Comparison of ENCODE assay signal across 16 cellular contexts in the genomic region with DNA sequence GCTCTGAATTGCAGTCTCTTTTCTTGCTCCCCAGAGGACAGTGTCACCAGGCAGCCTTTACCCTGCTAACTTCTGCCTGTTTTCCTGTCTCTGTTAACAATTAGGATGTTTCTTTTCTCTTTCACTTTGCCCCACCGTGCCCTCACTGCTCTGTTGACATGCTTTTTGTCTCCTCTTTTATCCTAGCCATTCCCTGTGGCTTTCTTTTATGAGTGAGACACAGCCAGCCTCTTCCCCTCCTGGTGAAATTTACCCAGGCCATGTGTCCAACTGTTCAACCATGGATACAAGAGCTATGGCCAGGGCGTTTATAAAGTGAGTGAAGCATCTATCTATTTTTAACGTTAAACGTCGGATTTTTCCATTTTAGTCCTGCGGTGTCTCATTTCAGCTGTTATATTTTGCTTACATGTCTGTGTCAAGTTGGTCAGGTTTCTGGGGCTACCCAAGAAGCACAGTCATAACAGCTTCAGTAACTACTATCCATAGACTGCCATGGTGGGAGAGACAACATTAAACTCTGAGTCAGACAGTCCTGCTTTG.
DNase-seq lines count a peak whose midpoint lies in the region; TF ChIP-seq lines count a peak whose summit lies in the region.
"Had no signal": no experiment of that assay in that cellular context is flagged by ENCODE, and none has a peak within 500 bp of the region (broad histone marks: within the 10 kb centered on the region; RNA-seq: fewer than 3 reads in every experiment).

No MANE protein-coding gene starts in this region.

- peaks cover 7% of the 10 kb centered on the region for H3K4me1 Mint-ChIP-seq in nephron
- H3K4me1 Mint-ChIP-seq: CD8-positive, alpha-beta memory T cell; IgD-negative memory B cell; stimulated activated naive CD8-positive, alpha-beta T cell treated with anti-CD3 and anti-CD28 coated beads, Interleukin-15, amount 100 ng/mL, for 72 hours had no signal

- in situ Hi-C loops in brain microvascular endothelial cell (cut with HindIII; ENCODE audit: low pct_ligation_motif_present, low sequenced_read_pairs) = no loop called here

- H3K4me1 ChIP-seq in MM.1S (ENCODE audit: low read length) = no peaks in the 10 kb centered on the region
- H3K4me1 ChIP-seq: colonic mucosa, pancreas had no signal

- no peak overlapping the region for H3K9ac ChIP-seq in MM.1S (ENCODE audit: low read length)

- peak overlapping the region in 2 of 3 experiments; percentile 42 to 59 for H3K27ac Mint-ChIP-seq in nephron
- H3K27ac Mint-ChIP-seq: activated CD8-positive, alpha-beta T cell treated with anti-CD3 and anti-CD28 coated beads for 36 hours; IgD-negative memory B cell; stimulated activated naive CD8-positive, alpha-beta T cell treated with anti-CD3 and anti-CD28 coated beads, Interleukin-15, amount 100 ng/mL, for 72 hours had no signal

- POLR2A ChIA-PET in RWPE1 (lab: Yijun Ruan, JAX; ENCODE audit: low non-redundant PET) = no interaction called here

- H3K4me3 ChIP-seq in MM.1S (ENCODE audit: low read length) (no peak overlapping the region; the same call in 1 of the 2 replicates), brain microvascular endothelial cell (ENCODE audit: low read depth, low read length) (no peak overlapping the region)
- H3K4me3 ChIP-seq: colonic mucosa, pancreas had no signal

- H3K27me3 ChIP-seq in MM.1S (replicated peaks; ENCODE audit: insufficient read depth, low read length) = no peaks in the 10 kb centered on the region
- H3K27me3 ChIP-seq in brain microvascular endothelial cell (replicated peaks) = no peaks in the 10 kb centered on the region
- H3K27me3 ChIP-seq: colonic mucosa, pancreas had no signal

- CTCF ChIA-PET in RWPE1 (lab: Yijun Ruan, JAX) = interaction anchor here (0.7 kb wide), 1 partner anchor 95 kb away, joined by 3 read pairs; no protein-coding TSS in a partner anchor

- peak; percentile 31 for DNase-seq in COR-L47 (lab: John Stamatoyannopoulos, UW)
- no peak for DNase-seq in MM.1S
- DNase-seq in brain microvascular endothelial cell = peak; percentile 73
- DNase-seq in kidney tubule cell (ENCODE audit: low spot score) = no peak
- no peak for DNase-seq in RWPE1 (ENCODE audit: low spot score)
- no peak for DNase-seq in activated CD4-positive, CD25-positive, alpha-beta regulatory T cell treated with anti-CD3 and anti-CD28 coated beads, Interleukin-2, amount 50 U/mL, for 72 hours
- DNase-seq in SIG-M5 treated with dmso at 0.1 percent for 504 hours (lab: John Stamatoyannopoulos, UW; ENCODE audit: unreplicated experiment) = no peak
- DNase-seq: ACHN; activated CD8-positive, alpha-beta T cell treated with anti-CD3 and anti-CD28 coated beads for 36 hours; CD8-positive, alpha-beta memory T cell; colonic mucosa; pancreas; stimulated activated naive CD8-positive, alpha-beta T cell treated with anti-CD3 and anti-CD28 coated beads, Interleukin-15, amount 100 ng/mL, for 72 hours had no signal

- TF ChIP-seq CTCF in MM.1S (IDR thresholded peaks at IDR 0.05; ENCODE audit: low read length) (no peak), brain microvascular endothelial cell (IDR thresholded peaks at IDR 0.05; ENCODE audit: low read depth, low read length, missing control alignments) (no peak), nephron (IDR thresholded peaks at IDR 0.05; ENCODE audit: unreplicated experiment in 3 of 3) (no peak), RWPE1 (conservative IDR thresholded peaks at IDR 0.05; ENCODE audit: low read depth) (no peak)

- H3K9me3 Mint-ChIP-seq in nephron = no peaks in the 10 kb centered on the region
- H3K9me3 Mint-ChIP-seq: activated CD8-positive, alpha-beta T cell treated with anti-CD3 and anti-CD28 coated beads for 36 hours; CD8-positive, alpha-beta memory T cell; IgD-negative memory B cell; stimulated activated naive CD8-positive, alpha-beta T cell treated with anti-CD3 and anti-CD28 coated beads, Interleukin-15, amount 100 ng/mL, for 72 hours had no signal

- 0 out of 2 replicates have a peak overlapping the region, but pooled peaks have one; percentile 1 for H2AFZ ChIP-seq in MM.1S (ENCODE audit: low read length)

- no peaks in the 10 kb centered on the region for H3K36me3 Mint-ChIP-seq in nephron (ENCODE audit: low read depth)
- H3K36me3 Mint-ChIP-seq: IgD-negative memory B cell had no signal

- no peaks in the 10 kb centered on the region for H3F3A ChIP-seq in MM.1S (ENCODE audit: insufficient read depth, low read length)

- peak overlapping the region; percentile 18; the same call in 1 of the 2 replicates for H3K4me2 ChIP-seq in MM.1S (ENCODE audit: low read depth, low read length)

- no peaks in the 10 kb centered on the region for H3K79me2 ChIP-seq in MM.1S (ENCODE audit: low read length)

- H3K27me3 Mint-ChIP-seq in nephron (ENCODE audit: low read depth) = no peaks in the 10 kb centered on the region
- H3K27me3 Mint-ChIP-seq: activated CD8-positive, alpha-beta T cell treated with anti-CD3 and anti-CD28 coated beads for 36 hours; CD8-positive, alpha-beta memory T cell; IgD-negative memory B cell; stimulated activated naive CD8-positive, alpha-beta T cell treated with anti-CD3 and anti-CD28 coated beads, Interleukin-15, amount 100 ng/mL, for 72 hours had no signal

- H3K9me2 ChIP-seq in MM.1S (replicated peaks; ENCODE audit: insufficient read depth, low read length) = no peaks in the 10 kb centered on the region

- H3K36me3 ChIP-seq in MM.1S (replicated peaks; ENCODE audit: insufficient read depth, low read length) (no peaks in the 10 kb centered on the region), brain microvascular endothelial cell (replicated peaks) (no peaks in the 10 kb centered on the region)
- H3K36me3 ChIP-seq: colonic mucosa, pancreas had no signal

- H3K4me3 Mint-ChIP-seq in nephron = no peak overlapping the region
- H3K4me3 Mint-ChIP-seq: activated CD8-positive, alpha-beta T cell treated with anti-CD3 and anti-CD28 coated beads for 36 hours; CD8-positive, alpha-beta memory T cell; IgD-negative memory B cell; stimulated activated naive CD8-positive, alpha-beta T cell treated with anti-CD3 and anti-CD28 coated beads, Interleukin-15, amount 100 ng/mL, for 72 hours had no signal

- no peaks in the 10 kb centered on the region for H3K9me3 ChIP-seq in MM.1S (replicated peaks; ENCODE audit: insufficient read depth, low read length)
- H3K9me3 ChIP-seq: colonic mucosa, pancreas had no signal

- H4K20me1 ChIP-seq in MM.1S (ENCODE audit: insufficient read depth, low read length) = no peaks in the 10 kb centered on the region

- H3K27ac ChIP-seq in MM.1S (ENCODE audit: low read length) (no peak overlapping the region), brain microvascular endothelial cell (no peak overlapping the region), RWPE1 (no peak overlapping the region)
- H3K27ac ChIP-seq: colonic mucosa, epithelial cell of prostate, pancreas had no signal

Comparison
In these comparisons a context has a peak if more than half of its experiments do, and no peak if none do; other contexts are left out.
1. DNase-seq: peak in COR-L47 (single experiment) and brain microvascular endothelial cell (single experiment); none in MM.1S (single experiment), kidney tubule cell (single experiment), RWPE1 (single experiment), activated CD4-positive, CD25-positive, alpha-beta regulatory T cell treated with anti-CD3 and anti-CD28 coated beads, Interleukin-2, amount 50 U/mL, for 72 hours (single experiment) and SIG-M5 treated with dmso at 0.1 percent for 504 hours (single experiment).